8 cellular contexts compared by ENCODE assay signal in the genomic region with DNA sequence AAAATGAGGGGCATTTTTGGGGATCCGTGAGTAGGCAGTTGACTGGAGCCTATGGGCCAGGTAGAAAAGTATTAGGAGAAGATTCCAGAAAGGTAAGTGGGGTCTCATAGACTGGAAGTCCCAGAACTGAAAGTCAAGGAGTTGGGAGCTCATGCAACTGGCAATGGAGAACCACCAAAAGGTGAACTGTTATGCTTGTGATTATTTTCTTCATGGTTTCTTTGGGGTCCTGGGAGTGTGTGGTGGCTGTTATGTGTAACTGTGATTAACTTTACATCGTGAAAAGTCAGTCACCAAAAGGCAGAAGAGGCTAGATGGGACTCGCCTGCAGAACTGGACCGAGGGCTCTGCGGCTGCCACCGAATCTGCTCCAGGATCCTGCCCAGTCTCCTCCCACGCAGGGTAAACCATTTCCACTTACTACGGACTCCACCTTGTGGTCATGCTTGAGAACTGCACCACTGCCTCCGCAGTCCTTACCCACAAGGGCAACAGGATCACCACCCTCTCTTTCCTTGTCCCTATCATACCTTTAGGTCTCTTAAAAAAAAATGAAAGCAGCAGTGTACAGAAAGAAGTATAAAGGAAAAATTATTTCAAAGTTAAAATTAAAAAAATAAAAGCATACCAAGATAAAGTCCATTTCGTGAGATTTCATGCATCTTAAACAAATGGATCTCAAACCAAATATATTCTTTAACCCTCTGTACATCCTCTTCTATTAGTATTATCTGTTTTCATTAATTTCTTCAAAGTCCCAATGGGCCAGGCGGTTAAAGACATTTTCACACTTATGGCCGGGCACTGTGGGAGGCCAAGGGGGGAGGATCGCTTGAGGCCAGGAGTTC. TPM values are rescaled to one million over a fixed set of nuclear protein-coding genes. Genes with fewer than 3 reads are reported as not detected.
DNase-seq lines count a peak whose midpoint lies in the region; ATAC-seq and TF ChIP-seq lines count a peak whose summit lies in the region.

No MANE protein-coding gene starts in this region.

- TF ChIP-seq CTCF in BJ (IDR thresholded peaks at IDR 0.05; ENCODE audit: insufficient read depth, low read depth, low read length) (peak; percentile 89), endothelial cell (IDR thresholded peaks at IDR 0.05; ENCODE audit: unreplicated experiment) (peak; percentile 91)

- CTCF ChIA-PET in BJ (lab: Yijun Ruan, JAX) = interaction anchor here (0.5 to 13.6 kb wide), 13 partner anchors 10 to 533 kb away, joined by 3 to 147 read pairs (median 4); partner anchors contain the start of gene CEP68
- CTCF ChIA-PET in activated CD8-positive, alpha-beta memory T cell treated with anti-CD3 and anti-CD28 coated beads, Interleukin-2, amount 10 ng/mL, durations not matched to agents 7 days and 5 days (lab: Charles Lee) = interaction anchor here (0.5 to 6.3 kb wide), 11 partner anchors 11 to 129 kb away, joined by 3 to 61 read pairs (median 4); partner anchors contain the start of genes CEP68 and SLC1A4

- peaks cover 13% of the 10 kb centered on the region for H3K9me3 Mint-ChIP-seq in activated CD8-positive, alpha-beta memory T cell treated with anti-CD3 and anti-CD28 coated beads, Interleukin-2, amount 10 ng/mL, durations not matched to agents 7 days and 5 days (ENCODE audit: low read depth)
- peaks cover 6% of the 10 kb centered on the region for H3K9me3 Mint-ChIP-seq in endothelial cell (ENCODE audit: unreplicated experiment)

- no peak overlapping the region for H3K4me3 Mint-ChIP-seq in activated CD8-positive, alpha-beta memory T cell treated with anti-CD3 and anti-CD28 coated beads, Interleukin-2, amount 10 ng/mL, durations not matched to agents 7 days and 5 days
- no peak overlapping the region for H3K4me3 Mint-ChIP-seq in endothelial cell (ENCODE audit: unreplicated experiment)

- no peak overlapping the region for H3K4me3 ChIP-seq in BJ (ENCODE audit: low read depth, low read length)

- H3K27me3 Mint-ChIP-seq in activated CD8-positive, alpha-beta memory T cell treated with anti-CD3 and anti-CD28 coated beads, Interleukin-2, amount 10 ng/mL, durations not matched to agents 7 days and 5 days = no peaks in the 10 kb centered on the region
- peaks cover 6% of the 10 kb centered on the region for H3K27me3 Mint-ChIP-seq in endothelial cell (ENCODE audit: unreplicated experiment)

- H3K36me3 ChIP-seq in BJ (ENCODE audit: control insufficient read depth, insufficient read depth, low read length) = no peaks in the 10 kb centered on the region

- peaks cover 18% of the 10 kb centered on the region for H3K36me3 Mint-ChIP-seq in activated CD8-positive, alpha-beta memory T cell treated with anti-CD3 and anti-CD28 coated beads, Interleukin-2, amount 10 ng/mL, durations not matched to agents 7 days and 5 days
- H3K36me3 Mint-ChIP-seq in endothelial cell (ENCODE audit: low read depth, unreplicated experiment) = peaks cover 12% of the 10 kb centered on the region

- DNase-seq in BJ (ENCODE audit: low read depth) (no peak), GM19238 (ENCODE audit: insufficient read length, low spot score) (peak; percentile 60), HT1080 (ENCODE audit: low read depth) (peak; percentile 67), NOMO-1 treated with DMSO at 0.1 percent for 48 hours (lab: John Stamatoyannopoulos, UW; ENCODE audit: unreplicated experiment) (peak; percentile 76), endothelial cell (ENCODE audit: low spot score) (peak; percentile 79), myocyte (ENCODE audit: low read depth) (peak; percentile 81)
- peak; percentile 87 for DNase-seq in activated CD8-positive, alpha-beta memory T cell treated with anti-CD3 and anti-CD28 coated beads, Interleukin-2, amount 10 ng/mL, durations not matched to agents 7 days and 5 days
- peak; percentile 84 for DNase-seq in stimulated activated CD8-positive, alpha-beta memory T cell treated with anti-CD3 and anti-CD28 coated beads, Interleukin-4, amount 100 ng/mL, for 48 hours

- no peak overlapping the region for H3K27ac Mint-ChIP-seq in activated CD8-positive, alpha-beta memory T cell treated with anti-CD3 and anti-CD28 coated beads, Interleukin-2, amount 10 ng/mL, durations not matched to agents 7 days and 5 days
- H3K27ac Mint-ChIP-seq in endothelial cell (ENCODE audit: unreplicated experiment) = no peak overlapping the region

- peak; percentile 99 for ATAC-seq in activated CD8-positive, alpha-beta memory T cell treated with anti-CD3 and anti-CD28 coated beads, Interleukin-2, amount 10 ng/mL, durations not matched to agents 7 days and 5 days

- POLR2A ChIA-PET in BJ (lab: Charles Lee) = interaction anchor here (0.7 kb wide), 1 partner anchor 46 kb away, joined by 3 read pairs; no protein-coding TSS in a partner anchor

- peaks cover 16% of the 10 kb centered on the region for H3K4me1 Mint-ChIP-seq in activated CD8-positive, alpha-beta memory T cell treated with anti-CD3 and anti-CD28 coated beads, Interleukin-2, amount 10 ng/mL, durations not matched to agents 7 days and 5 days
- peaks cover 37% of the 10 kb centered on the region for H3K4me1 Mint-ChIP-seq in endothelial cell (ENCODE audit: unreplicated experiment)

- no peaks in the 10 kb centered on the region for H3K27me3 ChIP-seq in BJ (ENCODE audit: control insufficient read depth, insufficient read depth, low read length)

RNA-seq across cellular contexts. Expression of gene CEP68, which starts 15.6 kb away (rescaled TPM):
- polyA plus RNA-seq in BJ (2011; rRNA removed) = 5.8 and 11.7 TPM in 2 replicates
- 6.3 and 9.7 TPM in 2 replicates for polyA minus RNA-seq in BJ (2011; rRNA and poly(A)+ RNA removed)
- total RNA-seq in HT1080 (2014; rRNA removed; shearing (Covaris generic)) = 3.4 and 3.7 TPM in 2 replicates
- polyA plus RNA-seq in HT1080 (2015; cell fraction: cytosol; rRNA removed) = 5.2 and 5.8 TPM in 2 replicates
- polyA plus RNA-seq in HT1080 (2015; cell fraction: nucleus; rRNA removed) = 8.5 and 10.7 TPM in 2 replicates
- 1 to 10 TPM; 5.9 to 9.2 TPM for total RNA-seq in activated CD8-positive, alpha-beta memory T cell treated with anti-CD3 and anti-CD28 coated beads, Interleukin-2, amount 10 ng/mL, durations not matched to agents 7 days and 5 days
- total RNA-seq in endothelial cell (ENCODE audit: unreplicated experiment) = 63.3 TPM
- total RNA-seq in myocyte = 25.0 and 36.8 TPM in 2 replicates
- polyA plus RNA-seq in myocyte (2012) = 12.4 TPM

RNA-seq across cellular contexts. Expression of gene SLC1A4, which starts 51.4 kb away (rescaled TPM):
- 51.0 and 80.7 TPM in 2 replicates for polyA plus RNA-seq in BJ (2011; rRNA removed)
- 70.0 and 109 TPM in 2 replicates for polyA minus RNA-seq in BJ (2011; rRNA and poly(A)+ RNA removed)
- 8.3 and 10.1 TPM in 2 replicates for total RNA-seq in HT1080 (2014; rRNA removed; shearing (Covaris generic))
- polyA plus RNA-seq in HT1080 (2015; cell fraction: cytosol; rRNA removed) = 11.2 and 13.6 TPM in 2 replicates
- polyA plus RNA-seq in HT1080 (2015; cell fraction: nucleus; rRNA removed) = 30.9 and 32.0 TPM in 2 replicates
- total RNA-seq in activated CD8-positive, alpha-beta memory T cell treated with anti-CD3 and anti-CD28 coated beads, Interleukin-2, amount 10 ng/mL, durations not matched to agents 7 days and 5 days = 100 to 1,000 TPM in 1 of 2 experiments, 10 to 100 TPM in 1; 61.7 to 113 TPM
- total RNA-seq in endothelial cell (ENCODE audit: unreplicated experiment) (41.4 TPM), myocyte (17.1 and 29.1 TPM in 2 replicates)
- 26.0 TPM for polyA plus RNA-seq in myocyte (2012)
